Comparison of ENCODE assay signal across 8 cellular contexts in genomic region chr4:13481569-13481968, GRCh38. TPM values are rescaled to one million over a fixed set of nuclear protein-coding genes. Genes with fewer than 3 reads are reported as not detected.
A peak's percentile ranks its signal among the peaks of the same experiment; 100 is the strongest.
DNase-seq lines count a peak whose midpoint lies in the region; ATAC-seq lines count a peak whose summit lies in the region.

No MANE protein-coding gene starts in this region.

- peak overlapping the region; percentile 67 for H3K4me3 Mint-ChIP-seq in activated T-helper 2 cell treated with anti-CD3 and anti-CD28 coated beads, Interferon-gamma antibody, Interleukin-2, Interleukin-4, amounts not matched to agents 10 μg/mL and 5 μg/mL and 100 μg/mL, durations not matched to agents 14 hours and 24 hours and 36 hours (ENCODE audit: low read depth)
- H3K4me3 Mint-ChIP-seq in effector memory CD8-positive, alpha-beta T cell: no peak overlapping the region

- no peak overlapping the region for H3K27ac Mint-ChIP-seq in activated T-helper 2 cell treated with anti-CD3 and anti-CD28 coated beads, Interferon-gamma antibody, Interleukin-2, Interleukin-4, amounts not matched to agents 10 μg/mL and 5 μg/mL and 100 μg/mL, durations not matched to agents 14 hours and 24 hours and 36 hours
- no peak overlapping the region for H3K27ac Mint-ChIP-seq in effector memory CD8-positive, alpha-beta T cell

- ATAC-seq in effector memory CD8-positive, alpha-beta T cell (replicated peaks): no peak
- ATAC-seq in GM21526 (IDR thresholded peaks at IDR 0.05; ENCODE audit: low FRiP score, unreplicated experiment): no peak

- peaks cover 6% of the 10 kb centered on the region for H3K27me3 Mint-ChIP-seq in activated T-helper 2 cell treated with anti-CD3 and anti-CD28 coated beads, Interferon-gamma antibody, Interleukin-2, Interleukin-4, amounts not matched to agents 10 μg/mL and 5 μg/mL and 100 μg/mL, durations not matched to agents 14 hours and 24 hours and 36 hours (ENCODE audit: low read depth)
- H3K27me3 Mint-ChIP-seq in effector memory CD8-positive, alpha-beta T cell: no peaks in the 10 kb centered on the region

- H3K9me3 Mint-ChIP-seq in activated T-helper 2 cell treated with anti-CD3 and anti-CD28 coated beads, Interferon-gamma antibody, Interleukin-2, Interleukin-4, amounts not matched to agents 10 μg/mL and 5 μg/mL and 100 μg/mL, durations not matched to agents 14 hours and 24 hours and 36 hours: no peaks in the 10 kb centered on the region
- H3K9me3 Mint-ChIP-seq in effector memory CD8-positive, alpha-beta T cell: no peaks in the 10 kb centered on the region

- DNase-seq in CD1c-positive myeloid dendritic cell (ENCODE audit: extremely low spot score) (peak; percentile 4), HT1080 (ENCODE audit: low read depth) (peak; percentile 31), kidney glomerular epithelial cell (lab: John Stamatoyannopoulos, UW) (peak; percentile 9), pons (ENCODE audit: low spot score) (no peak)
- DNase-seq in activated T-helper 2 cell treated with anti-CD3 and anti-CD28 coated beads, Interferon-gamma antibody, Interleukin-2, Interleukin-4, amounts not matched to agents 10 μg/mL and 5 μg/mL and 100 μg/mL, durations not matched to agents 14 hours and 24 hours and 36 hours (ENCODE audit: low spot score): no peak
- DNase-seq in effector memory CD8-positive, alpha-beta T cell: no peak
- DNase-seq in stimulated activated CD4-positive, alpha-beta T cell treated with anti-CD3 and anti-CD28 coated beads, Interleukin-4, amount 100 ng/mL, for 24 hours: no peak

- intact Hi-C loops in activated T-helper 2 cell treated with anti-CD3 and anti-CD28 coated beads, Interferon-gamma antibody, Interleukin-2, Interleukin-4, amounts not matched to agents 10 μg/mL and 5 μg/mL and 100 μg/mL, durations not matched to agents 14 hours and 24 hours and 36 hours (cut with micrococcal nuclease): loop anchor here (2.0 to 10.0 kb wide), 3 partner anchors 17 to 1521 kb away; partner anchors contain the start of genes BOD1L1 and CPEB2

- H3K36me3 Mint-ChIP-seq in activated T-helper 2 cell treated with anti-CD3 and anti-CD28 coated beads, Interferon-gamma antibody, Interleukin-2, Interleukin-4, amounts not matched to agents 10 μg/mL and 5 μg/mL and 100 μg/mL, durations not matched to agents 14 hours and 24 hours and 36 hours (ENCODE audit: low read depth): peaks cover 17% of the 10 kb centered on the region
- H3K36me3 Mint-ChIP-seq in effector memory CD8-positive, alpha-beta T cell (ENCODE audit: insufficient read depth): peaks cover 18% of the 10 kb centered on the region

- H3K4me1 Mint-ChIP-seq in activated T-helper 2 cell treated with anti-CD3 and anti-CD28 coated beads, Interferon-gamma antibody, Interleukin-2, Interleukin-4, amounts not matched to agents 10 μg/mL and 5 μg/mL and 100 μg/mL, durations not matched to agents 14 hours and 24 hours and 36 hours (ENCODE audit: low read depth): peaks cover 33% of the 10 kb centered on the region
- H3K4me1 Mint-ChIP-seq in effector memory CD8-positive, alpha-beta T cell (ENCODE audit: low read depth in 2 of 2): peaks cover 13 to 25% of the 10 kb centered on the region in 2 donors

RNA-seq across cellular contexts. Expression of gene RAB28, which starts 2.6 kb away (rescaled TPM):
- 11.6 and 14.5 TPM in 2 replicates for total RNA-seq in HT1080 (2014; rRNA removed; shearing (Covaris generic))
- 20.2 and 20.4 TPM in 2 replicates for polyA plus RNA-seq in HT1080 (2015; cell fraction: cytosol; rRNA removed)
- 10.2 and 13.1 TPM in 2 replicates for polyA plus RNA-seq in HT1080 (2015; cell fraction: nucleus; rRNA removed)
- total RNA-seq in activated T-helper 2 cell treated with anti-CD3 and anti-CD28 coated beads, Interferon-gamma antibody, Interleukin-2, Interleukin-4, amounts not matched to agents 10 μg/mL and 5 μg/mL and 100 μg/mL, durations not matched to agents 14 hours and 24 hours and 36 hours: 17.4 and 19.3 TPM in 2 replicates

Comparison
In these comparisons a context has a peak if more than half of its experiments do, and no peak if none do; other contexts are left out.
1. DNase-seq: peak in CD1c-positive myeloid dendritic cell (single experiment), HT1080 (single experiment) and kidney glomerular epithelial cell (single experiment); none in activated T-helper 2 cell treated with anti-CD3 and anti-CD28 coated beads, Interferon-gamma antibody, Interleukin-2, Interleukin-4, amounts not matched to agents 10 μg/mL and 5 μg/mL and 100 μg/mL, durations not matched to agents 14 hours and 24 hours and 36 hours (single experiment), effector memory CD8-positive, alpha-beta T cell (0 of 3), stimulated activated CD4-positive, alpha-beta T cell treated with anti-CD3 and anti-CD28 coated beads, Interleukin-4, amount 100 ng/mL, for 24 hours (single experiment) and pons (single experiment).